Comparison of ENCODE assay signal across 1 cellular context in the genomic region with DNA sequence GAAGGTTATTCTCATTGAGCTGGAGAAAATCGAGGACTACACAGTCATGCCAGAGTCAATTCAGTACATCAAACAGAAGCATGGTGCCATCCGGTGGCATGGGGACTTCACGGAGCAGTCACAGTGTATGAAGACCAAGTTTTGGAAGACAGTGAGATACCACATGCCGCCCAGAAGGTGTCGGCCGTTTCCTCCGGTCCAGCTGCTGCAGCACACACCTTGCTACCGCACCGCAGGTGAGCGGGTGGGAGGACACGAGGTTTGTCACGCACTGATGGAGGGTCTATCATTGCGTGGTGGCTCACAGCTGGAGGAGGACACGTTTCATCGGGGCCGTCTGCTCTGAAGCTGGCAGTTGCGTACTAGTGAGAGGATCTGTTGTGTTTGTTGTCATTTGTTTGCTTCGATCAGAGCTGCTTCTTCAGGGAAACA.
A peak's percentile ranks its signal among the peaks of the same experiment; 100 is the strongest.
TF ChIP-seq lines count a peak whose summit lies in the region.

No MANE protein-coding gene starts in this region.

TF ChIP-seq in HepG2, 621 proteins besides CTCF, POLR2A, EP300 and RAD21 (continued from another document):
- TF ChIP-seq, protein P1, sequence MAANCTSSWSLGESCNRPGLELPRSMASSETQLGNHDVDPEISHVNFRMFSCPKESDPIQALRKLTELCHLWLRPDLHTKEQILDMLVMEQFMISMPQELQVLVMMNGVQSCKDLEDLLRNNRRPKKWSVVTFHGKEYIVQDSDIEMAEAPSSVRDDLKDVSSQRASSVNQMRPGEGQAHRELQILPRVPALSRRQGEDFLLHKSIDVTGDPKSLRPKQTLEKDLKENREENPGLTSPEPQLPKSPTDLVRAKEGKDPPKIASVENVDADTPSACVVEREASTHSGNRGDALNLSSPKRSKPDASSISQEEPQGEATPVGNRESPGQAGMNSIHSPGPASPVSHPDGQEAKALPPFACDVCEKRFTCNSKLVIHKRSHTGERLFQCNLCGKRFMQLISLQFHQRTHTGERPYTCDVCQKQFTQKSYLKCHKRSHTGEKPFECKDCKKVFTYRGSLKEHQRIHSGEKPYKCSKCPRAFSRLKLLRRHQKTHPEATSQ (CRISPR knock-in tag; IDR thresholded peaks at IDR 0.05; ENCODE audit: borderline replicate concordance), result no peak
- TF ChIP-seq MTA1 (CRISPR knock-in tag; IDR thresholded peaks at IDR 0.05; ENCODE audit: borderline replicate concordance) (peak; percentile 53; the same call in 1 of the 2 replicates), DR1 (CRISPR knock-in tag; IDR thresholded peaks at IDR 0.05) (no peak), KLF13 (CRISPR knock-in tag; IDR thresholded peaks at IDR 0.05) (no peak), FOSL1 (CRISPR knock-in tag; IDR thresholded peaks at IDR 0.05; ENCODE audit: borderline replicate concordance) (no peak), MED13 (CRISPR knock-in tag; IDR thresholded peaks at IDR 0.05) (no peak), ZNF720 (CRISPR knock-in tag; IDR thresholded peaks at IDR 0.05) (no peak), U2AF1 (optimal IDR thresholded peaks at IDR 0.05; ENCODE audit: low read depth, low read length) (no peak), ZNF724P (CRISPR knock-in tag; IDR thresholded peaks at IDR 0.05; ENCODE audit: borderline replicate concordance) (0 out of 2 replicates have a peak, but pooled peaks have one; percentile 8), ZNF460 (CRISPR knock-in tag; IDR thresholded peaks at IDR 0.05; ENCODE audit: borderline replicate concordance) (no peak), GABPB1 (CRISPR knock-in tag; IDR thresholded peaks at IDR 0.05) (no peak), ZNF335 (CRISPR knock-in tag; IDR thresholded peaks at IDR 0.05) (no peak), ZNF383 (CRISPR knock-in tag; IDR thresholded peaks at IDR 0.05; ENCODE audit: borderline replicate concordance) (no peak), ZNF446 (CRISPR knock-in tag; IDR thresholded peaks at IDR 0.05) (no peak), ZNF776 (CRISPR knock-in tag; IDR thresholded peaks at IDR 0.05) (no peak), ZNF10 (CRISPR knock-in tag; IDR thresholded peaks at IDR 0.05; ENCODE audit: borderline replicate concordance, low read depth) (no peak), ZNF33B (CRISPR knock-in tag; IDR thresholded peaks at IDR 0.05) (no peak), ETV6 (CRISPR knock-in tag; conservative IDR thresholded peaks at IDR 0.05) (no peak), ATF7-NPFF (CRISPR knock-in tag; IDR thresholded peaks at IDR 0.05; ENCODE audit: low read depth) (0 out of 2 replicates have a peak, but pooled peaks have one; percentile 28), ZNF563 (CRISPR knock-in tag; IDR thresholded peaks at IDR 0.05) (0 out of 2 replicates have a peak, but pooled peaks have one; percentile 48), HNRNPLL (IDR thresholded peaks at IDR 0.05; ENCODE audit: low read depth, low read length, poor library complexity, severe bottlenecking) (no peak), ZNF589 (CRISPR knock-in tag; conservative IDR thresholded peaks at IDR 0.05) (0 out of 2 replicates have a peak, but pooled peaks have one; percentile 54), MYC (CRISPR knock-in tag; IDR thresholded peaks at IDR 0.05; ENCODE audit: borderline replicate concordance) (0 out of 2 replicates have a peak, but pooled peaks have one; percentile 29), ZNF17 (CRISPR knock-in tag; IDR thresholded peaks at IDR 0.05) (no peak), ZNF317 (CRISPR knock-in tag; IDR thresholded peaks at IDR 0.05) (no peak)
- TF ChIP-seq, protein P2, sequence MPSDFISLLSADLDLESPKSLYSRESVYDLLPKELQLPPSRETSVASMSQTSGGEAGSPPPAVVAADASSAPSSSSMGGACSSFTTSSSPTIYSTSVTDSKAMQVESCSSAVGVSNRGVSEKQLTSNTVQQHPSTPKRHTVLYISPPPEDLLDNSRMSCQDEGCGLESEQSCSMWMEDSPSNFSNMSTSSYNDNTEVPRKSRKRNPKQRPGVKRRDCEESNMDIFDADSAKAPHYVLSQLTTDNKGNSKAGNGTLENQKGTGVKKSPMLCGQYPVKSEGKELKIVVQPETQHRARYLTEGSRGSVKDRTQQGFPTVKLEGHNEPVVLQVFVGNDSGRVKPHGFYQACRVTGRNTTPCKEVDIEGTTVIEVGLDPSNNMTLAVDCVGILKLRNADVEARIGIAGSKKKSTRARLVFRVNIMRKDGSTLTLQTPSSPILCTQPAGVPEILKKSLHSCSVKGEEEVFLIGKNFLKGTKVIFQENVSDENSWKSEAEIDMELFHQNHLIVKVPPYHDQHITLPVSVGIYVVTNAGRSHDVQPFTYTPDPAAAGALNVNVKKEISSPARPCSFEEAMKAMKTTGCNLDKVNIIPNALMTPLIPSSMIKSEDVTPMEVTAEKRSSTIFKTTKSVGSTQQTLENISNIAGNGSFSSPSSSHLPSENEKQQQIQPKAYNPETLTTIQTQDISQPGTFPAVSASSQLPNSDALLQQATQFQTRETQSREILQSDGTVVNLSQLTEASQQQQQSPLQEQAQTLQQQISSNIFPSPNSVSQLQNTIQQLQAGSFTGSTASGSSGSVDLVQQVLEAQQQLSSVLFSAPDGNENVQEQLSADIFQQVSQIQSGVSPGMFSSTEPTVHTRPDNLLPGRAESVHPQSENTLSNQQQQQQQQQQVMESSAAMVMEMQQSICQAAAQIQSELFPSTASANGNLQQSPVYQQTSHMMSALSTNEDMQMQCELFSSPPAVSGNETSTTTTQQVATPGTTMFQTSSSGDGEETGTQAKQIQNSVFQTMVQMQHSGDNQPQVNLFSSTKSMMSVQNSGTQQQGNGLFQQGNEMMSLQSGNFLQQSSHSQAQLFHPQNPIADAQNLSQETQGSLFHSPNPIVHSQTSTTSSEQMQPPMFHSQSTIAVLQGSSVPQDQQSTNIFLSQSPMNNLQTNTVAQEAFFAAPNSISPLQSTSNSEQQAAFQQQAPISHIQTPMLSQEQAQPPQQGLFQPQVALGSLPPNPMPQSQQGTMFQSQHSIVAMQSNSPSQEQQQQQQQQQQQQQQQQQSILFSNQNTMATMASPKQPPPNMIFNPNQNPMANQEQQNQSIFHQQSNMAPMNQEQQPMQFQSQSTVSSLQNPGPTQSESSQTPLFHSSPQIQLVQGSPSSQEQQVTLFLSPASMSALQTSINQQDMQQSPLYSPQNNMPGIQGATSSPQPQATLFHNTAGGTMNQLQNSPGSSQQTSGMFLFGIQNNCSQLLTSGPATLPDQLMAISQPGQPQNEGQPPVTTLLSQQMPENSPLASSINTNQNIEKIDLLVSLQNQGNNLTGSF (CRISPR knock-in tag; IDR thresholded peaks at IDR 0.05), result no peak
- TF ChIP-seq, protein P3, sequence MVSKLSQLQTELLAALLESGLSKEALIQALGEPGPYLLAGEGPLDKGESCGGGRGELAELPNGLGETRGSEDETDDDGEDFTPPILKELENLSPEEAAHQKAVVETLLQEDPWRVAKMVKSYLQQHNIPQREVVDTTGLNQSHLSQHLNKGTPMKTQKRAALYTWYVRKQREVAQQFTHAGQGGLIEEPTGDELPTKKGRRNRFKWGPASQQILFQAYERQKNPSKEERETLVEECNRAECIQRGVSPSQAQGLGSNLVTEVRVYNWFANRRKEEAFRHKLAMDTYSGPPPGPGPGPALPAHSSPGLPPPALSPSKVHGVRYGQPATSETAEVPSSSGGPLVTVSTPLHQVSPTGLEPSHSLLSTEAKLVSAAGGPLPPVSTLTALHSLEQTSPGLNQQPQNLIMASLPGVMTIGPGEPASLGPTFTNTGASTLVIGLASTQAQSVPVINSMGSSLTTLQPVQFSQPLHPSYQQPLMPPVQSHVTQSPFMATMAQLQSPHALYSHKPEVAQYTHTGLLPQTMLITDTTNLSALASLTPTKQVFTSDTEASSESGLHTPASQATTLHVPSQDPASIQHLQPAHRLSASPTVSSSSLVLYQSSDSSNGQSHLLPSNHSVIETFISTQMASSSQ (IDR thresholded peaks at IDR 0.05; ENCODE audit: low read depth), result no peak
- TF ChIP-seq, protein P3 (CRISPR knock-in tag; IDR thresholded peaks at IDR 0.05; ENCODE audit: borderline replicate concordance), result no peak
- TF ChIP-seq, protein P4, sequence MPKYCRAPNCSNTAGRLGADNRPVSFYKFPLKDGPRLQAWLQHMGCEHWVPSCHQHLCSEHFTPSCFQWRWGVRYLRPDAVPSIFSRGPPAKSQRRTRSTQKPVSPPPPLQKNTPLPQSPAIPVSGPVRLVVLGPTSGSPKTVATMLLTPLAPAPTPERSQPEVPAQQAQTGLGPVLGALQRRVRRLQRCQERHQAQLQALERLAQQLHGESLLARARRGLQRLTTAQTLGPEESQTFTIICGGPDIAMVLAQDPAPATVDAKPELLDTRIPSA (CRISPR knock-in tag; IDR thresholded peaks at IDR 0.05; ENCODE audit: borderline replicate concordance), result no peak
- TF ChIP-seq, protein P5, sequence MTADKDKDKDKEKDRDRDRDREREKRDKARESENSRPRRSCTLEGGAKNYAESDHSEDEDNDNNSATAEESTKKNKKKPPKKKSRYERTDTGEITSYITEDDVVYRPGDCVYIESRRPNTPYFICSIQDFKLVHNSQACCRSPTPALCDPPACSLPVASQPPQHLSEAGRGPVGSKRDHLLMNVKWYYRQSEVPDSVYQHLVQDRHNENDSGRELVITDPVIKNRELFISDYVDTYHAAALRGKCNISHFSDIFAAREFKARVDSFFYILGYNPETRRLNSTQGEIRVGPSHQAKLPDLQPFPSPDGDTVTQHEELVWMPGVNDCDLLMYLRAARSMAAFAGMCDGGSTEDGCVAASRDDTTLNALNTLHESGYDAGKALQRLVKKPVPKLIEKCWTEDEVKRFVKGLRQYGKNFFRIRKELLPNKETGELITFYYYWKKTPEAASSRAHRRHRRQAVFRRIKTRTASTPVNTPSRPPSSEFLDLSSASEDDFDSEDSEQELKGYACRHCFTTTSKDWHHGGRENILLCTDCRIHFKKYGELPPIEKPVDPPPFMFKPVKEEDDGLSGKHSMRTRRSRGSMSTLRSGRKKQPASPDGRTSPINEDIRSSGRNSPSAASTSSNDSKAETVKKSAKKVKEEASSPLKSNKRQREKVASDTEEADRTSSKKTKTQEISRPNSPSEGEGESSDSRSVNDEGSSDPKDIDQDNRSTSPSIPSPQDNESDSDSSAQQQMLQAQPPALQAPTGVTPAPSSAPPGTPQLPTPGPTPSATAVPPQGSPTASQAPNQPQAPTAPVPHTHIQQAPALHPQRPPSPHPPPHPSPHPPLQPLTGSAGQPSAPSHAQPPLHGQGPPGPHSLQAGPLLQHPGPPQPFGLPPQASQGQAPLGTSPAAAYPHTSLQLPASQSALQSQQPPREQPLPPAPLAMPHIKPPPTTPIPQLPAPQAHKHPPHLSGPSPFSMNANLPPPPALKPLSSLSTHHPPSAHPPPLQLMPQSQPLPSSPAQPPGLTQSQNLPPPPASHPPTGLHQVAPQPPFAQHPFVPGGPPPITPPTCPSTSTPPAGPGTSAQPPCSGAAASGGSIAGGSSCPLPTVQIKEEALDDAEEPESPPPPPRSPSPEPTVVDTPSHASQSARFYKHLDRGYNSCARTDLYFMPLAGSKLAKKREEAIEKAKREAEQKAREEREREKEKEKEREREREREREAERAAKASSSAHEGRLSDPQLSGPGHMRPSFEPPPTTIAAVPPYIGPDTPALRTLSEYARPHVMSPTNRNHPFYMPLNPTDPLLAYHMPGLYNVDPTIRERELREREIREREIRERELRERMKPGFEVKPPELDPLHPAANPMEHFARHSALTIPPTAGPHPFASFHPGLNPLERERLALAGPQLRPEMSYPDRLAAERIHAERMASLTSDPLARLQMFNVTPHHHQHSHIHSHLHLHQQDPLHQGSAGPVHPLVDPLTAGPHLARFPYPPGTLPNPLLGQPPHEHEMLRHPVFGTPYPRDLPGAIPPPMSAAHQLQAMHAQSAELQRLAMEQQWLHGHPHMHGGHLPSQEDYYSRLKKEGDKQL (CRISPR knock-in tag; IDR thresholded peaks at IDR 0.05; ENCODE audit: low read depth), result no peak
- TF ChIP-seq, protein P6, sequence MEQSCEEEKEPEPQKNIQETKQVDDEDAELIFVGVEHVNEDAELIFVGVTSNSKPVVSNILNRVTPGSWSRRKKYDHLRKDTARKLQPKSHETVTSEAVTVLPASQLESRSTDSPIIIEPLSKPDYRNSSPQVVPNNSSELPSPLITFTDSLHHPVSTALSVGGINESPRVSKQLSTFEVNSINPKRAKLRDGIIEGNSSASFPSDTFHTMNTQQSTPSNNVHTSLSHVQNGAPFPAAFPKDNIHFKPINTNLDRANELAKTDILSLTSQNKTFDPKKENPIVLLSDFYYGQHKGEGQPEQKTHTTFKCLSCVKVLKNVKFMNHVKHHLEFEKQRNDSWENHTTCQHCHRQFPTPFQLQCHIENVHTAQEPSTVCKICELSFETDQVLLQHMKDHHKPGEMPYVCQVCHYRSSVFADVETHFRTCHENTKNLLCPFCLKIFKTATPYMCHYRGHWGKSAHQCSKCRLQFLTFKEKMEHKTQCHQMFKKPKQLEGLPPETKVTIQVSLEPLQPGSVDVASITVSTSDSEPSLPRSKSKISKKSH (CRISPR knock-in tag; IDR thresholded peaks at IDR 0.05; ENCODE audit: borderline replicate concordance), result no peak
